Comparison of ENCODE assay signal across 26 cellular contexts in the genomic region with DNA sequence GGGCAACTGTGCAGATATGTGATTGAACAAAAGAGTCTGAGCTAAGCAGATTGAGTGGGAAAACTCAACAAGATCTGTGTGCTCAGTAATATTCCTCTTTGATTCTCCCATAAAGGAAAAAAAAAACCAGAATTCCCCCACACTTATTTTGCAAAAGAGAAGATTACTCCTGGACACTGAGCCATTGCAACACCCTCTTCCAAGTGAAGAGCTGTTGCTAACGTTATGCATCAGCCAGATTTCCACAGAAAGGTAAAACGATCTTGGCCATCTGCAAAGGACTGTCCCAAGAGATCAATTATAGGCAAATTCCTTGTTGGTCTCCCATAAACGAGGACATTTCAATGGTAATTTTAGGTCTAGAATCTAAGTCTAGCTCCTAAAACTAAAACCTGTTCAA.
"Had no signal": no experiment of that assay in that cellular context is flagged by ENCODE, and none has a peak within 500 bp of the region (broad histone marks: within the 10 kb centered on the region; RNA-seq: fewer than 3 reads in every experiment).

No MANE protein-coding gene starts in this region.

- DNase-seq: activated B cell treated with CpG ODN at 0.5 μM for 24 hours; activated CD4-positive, alpha-beta T cell treated with anti-CD3 and anti-CD28 coated beads, Interleukin-2, amount 50 U/mL, for 1 hour; activated CD8-positive, alpha-beta T cell treated with anti-CD3 and anti-CD28 coated beads for 36 hours; activated naive CD8-positive, alpha-beta T cell treated with anti-CD3 and anti-CD28 coated beads, Interleukin-2, amount 50 U/mL, for 24 hours; activated T-cell treated with anti-CD3 and anti-CD28 coated beads, Interleukin-2, amount 50 U/mL, for 48 hours; dermis blood vessel endothelial cell; effector CD4-positive, alpha-beta T cell; foreskin keratinocyte; heart right ventricle; islet precursor cell; left cardiac atrium; posterior cingulate gyrus; right cardiac atrium; stimulated activated CD4-positive, alpha-beta T cell treated with anti-CD3 and anti-CD28 coated beads, Interleukin-12 subunit alpha, Interleukin-12 subunit beta, amount 100 ng/mL, for 4 hours; stimulated activated CD4-positive, alpha-beta T cell treated with anti-CD3 and anti-CD28 coated beads, Interleukin-4, amount 100 ng/mL, for 1 hour; T-helper 1 cell; upper lobe of left lung had no signal

- H3K4me3 Mint-ChIP-seq: activated B cell treated with CpG ODN at 0.5 μM for 24 hours; activated CD8-positive, alpha-beta T cell treated with anti-CD3 and anti-CD28 coated beads for 36 hours; activated naive CD4-positive, alpha-beta T cell treated with anti-CD3 and anti-CD28 coated beads, Interleukin-2, amount 50 U/mL, for 24 hours; activated naive CD8-positive, alpha-beta T cell treated with anti-CD3 and anti-CD28 coated beads, Interleukin-2, amount 50 U/mL, for 24 hours; central memory CD8-positive, alpha-beta T cell; natural killer cell treated with Interleukin-12 subunit alpha and Interleukin-12 subunit beta and Interleukin-15 and Interleukin-18, amount 100 ng/mL, for 72 hours; stimulated activated effector memory CD8-positive, alpha-beta T cell treated with anti-CD3 and anti-CD28 coated beads, Interleukin-12 subunit alpha, Interleukin-12 subunit beta, amount 100 ng/mL, for 72 hours; stimulated activated naive CD8-positive, alpha-beta T cell treated with anti-CD3 and anti-CD28 coated beads, Interleukin-15, Interleukin-2, amounts not matched to agents 100 ng/mL and 50 ng/mL, for 24 hours; T-helper 2 cell treated with Interferon-gamma antibody and Interleukin-4, amounts not matched to agents 5 μg/mL and 100 μg/mL, for 36 hours had no signal

- H3K4me1 ChIP-seq: heart right ventricle had no signal

- H3K27ac Mint-ChIP-seq: activated B cell treated with CpG ODN at 0.5 μM for 24 hours; activated CD8-positive, alpha-beta T cell treated with anti-CD3 and anti-CD28 coated beads for 36 hours; activated naive CD4-positive, alpha-beta T cell treated with anti-CD3 and anti-CD28 coated beads, Interleukin-2, amount 50 U/mL, for 24 hours; activated naive CD8-positive, alpha-beta T cell treated with anti-CD3 and anti-CD28 coated beads, Interleukin-2, amount 50 U/mL, for 24 hours; activated T-helper 2 cell treated with anti-CD3 and anti-CD28 coated beads, Interferon-gamma antibody, Interleukin-2, Interleukin-4, amounts not matched to agents 10 μg/mL and 5 μg/mL and 100 μg/mL, durations not matched to agents 14 hours and 24 hours and 36 hours; natural killer cell treated with Interleukin-12 subunit alpha and Interleukin-12 subunit beta and Interleukin-15 and Interleukin-18, amount 100 ng/mL, for 72 hours; stimulated activated effector memory CD8-positive, alpha-beta T cell treated with anti-CD3 and anti-CD28 coated beads, Interleukin-12 subunit alpha, Interleukin-12 subunit beta, amount 100 ng/mL, for 72 hours; stimulated activated naive CD8-positive, alpha-beta T cell treated with anti-CD3 and anti-CD28 coated beads, Interleukin-15, Interleukin-2, amounts not matched to agents 100 ng/mL and 50 ng/mL, for 24 hours; T-helper 2 cell treated with Interferon-gamma antibody and Interleukin-4, amounts not matched to agents 5 μg/mL and 100 μg/mL, for 36 hours had no signal

- H3K36me3 ChIP-seq: heart right ventricle, thoracic aorta, upper lobe of left lung, vagina had no signal

- H3K4me1 Mint-ChIP-seq: activated B cell treated with CpG ODN at 0.5 μM for 24 hours; activated naive CD4-positive, alpha-beta T cell treated with anti-CD3 and anti-CD28 coated beads, Interleukin-2, amount 50 U/mL, for 24 hours; activated naive CD8-positive, alpha-beta T cell treated with anti-CD3 and anti-CD28 coated beads, Interleukin-2, amount 50 U/mL, for 24 hours; central memory CD8-positive, alpha-beta T cell; stimulated activated effector memory CD8-positive, alpha-beta T cell treated with anti-CD3 and anti-CD28 coated beads, Interleukin-12 subunit alpha, Interleukin-12 subunit beta, amount 100 ng/mL, for 72 hours had no signal

- H3K36me3 Mint-ChIP-seq: activated naive CD4-positive, alpha-beta T cell treated with anti-CD3 and anti-CD28 coated beads, Interleukin-2, amount 50 U/mL, for 24 hours; stimulated activated effector memory CD8-positive, alpha-beta T cell treated with anti-CD3 and anti-CD28 coated beads, Interleukin-12 subunit alpha, Interleukin-12 subunit beta, amount 100 ng/mL, for 72 hours had no signal

- H3K27me3 Mint-ChIP-seq: activated B cell treated with CpG ODN at 0.5 μM for 24 hours; activated CD8-positive, alpha-beta T cell treated with anti-CD3 and anti-CD28 coated beads for 36 hours; activated naive CD4-positive, alpha-beta T cell treated with anti-CD3 and anti-CD28 coated beads, Interleukin-2, amount 50 U/mL, for 24 hours; activated naive CD8-positive, alpha-beta T cell treated with anti-CD3 and anti-CD28 coated beads, Interleukin-2, amount 50 U/mL, for 24 hours; central memory CD8-positive, alpha-beta T cell; natural killer cell treated with Interleukin-12 subunit alpha and Interleukin-12 subunit beta and Interleukin-15 and Interleukin-18, amount 100 ng/mL, for 72 hours; stimulated activated naive CD8-positive, alpha-beta T cell treated with anti-CD3 and anti-CD28 coated beads, Interleukin-15, Interleukin-2, amounts not matched to agents 100 ng/mL and 50 ng/mL, for 24 hours had no signal

- H3K27ac ChIP-seq: heart right ventricle, thoracic aorta, upper lobe of left lung, vagina had no signal

- H3K27me3 ChIP-seq: foreskin keratinocyte, heart right ventricle, upper lobe of left lung, vagina had no signal

- ATAC-seq: activated CD8-positive, alpha-beta T cell treated with anti-CD3 and anti-CD28 coated beads for 36 hours; activated naive CD8-positive, alpha-beta T cell treated with anti-CD3 and anti-CD28 coated beads, Interleukin-2, amount 50 U/mL, for 24 hours; foreskin keratinocyte; heart right ventricle; left cardiac atrium; natural killer cell treated with Interleukin-12 subunit alpha and Interleukin-12 subunit beta and Interleukin-15 and Interleukin-18, amount 100 ng/mL, for 72 hours; right cardiac atrium; stimulated activated effector memory CD8-positive, alpha-beta T cell treated with anti-CD3 and anti-CD28 coated beads, Interleukin-12 subunit alpha, Interleukin-12 subunit beta, amount 100 ng/mL, for 72 hours had no signal

- H3K9me3 ChIP-seq: heart right ventricle, thoracic aorta, upper lobe of left lung, vagina had no signal

- H3K4me3 ChIP-seq: heart right ventricle, thoracic aorta, upper lobe of left lung, vagina had no signal
